13 cellular contexts compared by ENCODE assay signal in the genomic region with DNA sequence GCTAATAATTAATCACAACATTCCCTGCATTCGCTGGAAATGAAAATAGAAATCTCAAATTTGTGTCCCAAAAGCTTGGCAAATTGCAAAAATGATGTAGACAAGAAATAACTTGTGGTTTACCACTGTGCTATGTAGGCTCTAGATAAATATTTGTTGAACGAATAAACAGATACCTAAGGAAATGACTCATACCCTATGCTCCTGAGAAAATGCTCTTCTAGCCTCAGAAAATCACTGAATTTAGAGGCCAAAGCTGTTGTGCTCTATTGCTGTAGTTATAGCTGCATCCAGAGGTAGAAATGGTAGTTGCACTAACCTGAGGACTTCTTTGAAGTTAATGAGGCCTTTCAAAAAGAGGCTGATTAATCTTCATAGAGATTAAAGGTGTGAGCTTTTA.
DNase-seq lines count a peak whose midpoint lies in the region; ATAC-seq and TF ChIP-seq lines count a peak whose summit lies in the region.
"Had no signal": no experiment of that assay in that cellular context is flagged by ENCODE, and none has a peak within 500 bp of the region (broad histone marks: within the 10 kb centered on the region; RNA-seq: fewer than 3 reads in every experiment).

No MANE protein-coding gene starts in this region.

- H3K9me2 ChIP-seq in MM.1S (replicated peaks; ENCODE audit: insufficient read depth, low read length) = no peaks in the 10 kb centered on the region

- no peak for TF ChIP-seq POLR2A in uterus (IDR thresholded peaks at IDR 0.05)

- no peak overlapping the region for H3K9ac ChIP-seq in MM.1S (ENCODE audit: low read length)

- TF ChIP-seq CTCF in MM.1S (IDR thresholded peaks at IDR 0.05; ENCODE audit: low read length) (peak; percentile 28; the same call in 1 of the 2 replicates), brain microvascular endothelial cell (IDR thresholded peaks at IDR 0.05; ENCODE audit: low read depth, low read length, missing control alignments) (peak; percentile 56), uterus (IDR thresholded peaks at IDR 0.05) (no peak)

- H3K79me2 ChIP-seq in MM.1S (ENCODE audit: low read length) = no peaks in the 10 kb centered on the region

- 0 out of 2 replicates have a peak, but pooled peaks cover 5% of the 10 kb centered on the region for H3F3A ChIP-seq in MM.1S (ENCODE audit: insufficient read depth, low read length)

- H2AFZ ChIP-seq in MM.1S (ENCODE audit: low read length) = no peak overlapping the region

- H3K27me3 ChIP-seq in MM.1S (replicated peaks; ENCODE audit: insufficient read depth, low read length) (no peaks in the 10 kb centered on the region), brain microvascular endothelial cell (replicated peaks) (no peaks in the 10 kb centered on the region), uterus (no peaks in the 10 kb centered on the region)

- H3K4me3 ChIP-seq in MM.1S (ENCODE audit: low read length) = no peak overlapping the region
- H3K4me3 ChIP-seq in brain microvascular endothelial cell (ENCODE audit: low read depth, low read length) = no peak overlapping the region
- no peak overlapping the region for H3K4me3 ChIP-seq in uterus
- H3K4me3 ChIP-seq: left ventricle myocardium inferior had no signal

- in situ Hi-C loops in brain microvascular endothelial cell (cut with HindIII; ENCODE audit: low pct_ligation_motif_present, low sequenced_read_pairs) = no loop called here

- H3K9me3 ChIP-seq in MM.1S (replicated peaks; ENCODE audit: insufficient read depth, low read length) (no peaks in the 10 kb centered on the region), uterus (no peaks in the 10 kb centered on the region)
- H3K9me3 ChIP-seq: left ventricle myocardium inferior had no signal

- H3K4me2 ChIP-seq in MM.1S (ENCODE audit: low read depth, low read length) = peak overlapping the region; percentile 9; the same call in 1 of the 2 replicates

- H3K36me3 ChIP-seq in MM.1S (replicated peaks; ENCODE audit: insufficient read depth, low read length) (no peaks in the 10 kb centered on the region), brain microvascular endothelial cell (replicated peaks) (no peaks in the 10 kb centered on the region), uterus (no peaks in the 10 kb centered on the region)
- H3K36me3 ChIP-seq: left ventricle myocardium inferior had no signal

- ATAC-seq in GM18867 (IDR thresholded peaks at IDR 0.05; ENCODE audit: unreplicated experiment) = no peak

- H4K20me1 ChIP-seq in MM.1S (ENCODE audit: insufficient read depth, low read length) = no peaks in the 10 kb centered on the region

- intact Hi-C loops in uterus (cut with DNase I; ENCODE audit: low total_unique reads) = no loop called here

- H3K4me1 ChIP-seq in MM.1S (ENCODE audit: low read length) = peaks cover 7% of the 10 kb centered on the region
- no peaks in the 10 kb centered on the region for H3K4me1 ChIP-seq in uterus
- H3K4me1 ChIP-seq: left ventricle myocardium inferior had no signal

- DNase-seq in EH (ENCODE audit: low read depth) = peak; percentile 89
- DNase-seq in MM.1S = peak; percentile 74
- peak; percentile 84 for DNase-seq in brain microvascular endothelial cell
- peak; percentile 59 for DNase-seq in myocyte (ENCODE audit: low read depth)
- DNase-seq in DMS79 treated with DMSO at 0.1 percent for 48 hours (lab: John Stamatoyannopoulos, UW) = no peak
- no peak for DNase-seq in uterus
- DNase-seq in iPS-NIHi7 (ENCODE audit: extremely low spot score) = no peak
- DNase-seq: activated CD4-positive, alpha-beta T cell treated with anti-CD3 and anti-CD28 coated beads, Interleukin-2, amount 50 U/mL, for 4 hours; left ventricle myocardium inferior; NCI-H748 treated with DMSO at 0.1 percent for 48 hours; small intestine; substantia nigra had no signal

- peak overlapping the region; percentile 9; the same call in 1 of the 2 replicates for H3K27ac ChIP-seq in MM.1S (ENCODE audit: low read length)
- peak overlapping the region; percentile 53 for H3K27ac ChIP-seq in brain microvascular endothelial cell
- no peak overlapping the region for H3K27ac ChIP-seq in uterus
- H3K27ac ChIP-seq: left ventricle myocardium inferior had no signal

Comparison
In these comparisons a context has a peak if more than half of its experiments do, and no peak if none do; other contexts are left out.
1. DNase-seq: peak in EH (single experiment), MM.1S (single experiment), brain microvascular endothelial cell (single experiment) and myocyte (single experiment); none in DMS79 treated with DMSO at 0.1 percent for 48 hours (single experiment), uterus (0 of 2) and iPS-NIHi7 (single experiment).
2. H3K27ac ChIP-seq: peak in MM.1S (single experiment) and brain microvascular endothelial cell (single experiment); none in uterus (0 of 2).
3. CTCF ChIP-seq: peak in MM.1S (single experiment) and brain microvascular endothelial cell (single experiment); none in uterus (0 of 4).